Comparison of ENCODE assay signal across 18 cellular contexts in genomic region chr5:32601623-32602295, GRCh38. TPM values are rescaled to one million over a fixed set of nuclear protein-coding genes. Genes with fewer than 3 reads are reported as not detected.
DNase-seq lines count a peak whose midpoint lies in the region; ATAC-seq and TF ChIP-seq lines count a peak whose summit lies in the region.
"Had no signal": no experiment of that assay in that cellular context is flagged by ENCODE, and none has a peak within 500 bp of the region (broad histone marks: within the 10 kb centered on the region; RNA-seq: fewer than 3 reads in every experiment).

No MANE protein-coding gene starts in this region.

- peak overlapping the region; percentile 49 for H3K27ac ChIP-seq in CD4-positive, CD25-positive, alpha-beta regulatory T cell (ENCODE audit: insufficient read depth, low read length, poor library complexity, severe bottlenecking)
- no peak overlapping the region for H3K27ac ChIP-seq in lower lobe of right lung
- H3K27ac ChIP-seq: neutrophil had no signal

- H3K27me3 ChIP-seq in CD4-positive, CD25-positive, alpha-beta regulatory T cell (ENCODE audit: control insufficient read depth, insufficient read depth, low read length) = no peaks in the 10 kb centered on the region
- H3K27me3 ChIP-seq in lower lobe of right lung (ENCODE audit: low read depth) = no peaks in the 10 kb centered on the region
- H3K27me3 ChIP-seq: neutrophil had no signal

- H3K27me3 Mint-ChIP-seq in CD4-positive, CD25-positive, alpha-beta regulatory T cell = no peaks in the 10 kb centered on the region
- no peaks in the 10 kb centered on the region for H3K27me3 Mint-ChIP-seq in activated naive CD8-positive, alpha-beta T cell treated with anti-CD3 and anti-CD28 coated beads, Interleukin-2, amount 50 U/mL, for 24 hours

- intact Hi-C loops in lower lobe of right lung (cut with DNase I) = no loop called here

- no peaks in the 10 kb centered on the region for H3K9me3 Mint-ChIP-seq in CD4-positive, CD25-positive, alpha-beta regulatory T cell
- no peaks in the 10 kb centered on the region for H3K9me3 Mint-ChIP-seq in activated naive CD8-positive, alpha-beta T cell treated with anti-CD3 and anti-CD28 coated beads, Interleukin-2, amount 50 U/mL, for 24 hours

- H3K4me1 ChIP-seq in CD4-positive, CD25-positive, alpha-beta regulatory T cell (ENCODE audit: control insufficient read depth, insufficient read depth, low read length, poor library complexity, severe bottlenecking) = peaks cover 16% of the 10 kb centered on the region
- peaks cover 36% of the 10 kb centered on the region for H3K4me1 ChIP-seq in lower lobe of right lung

- peaks cover 47% of the 10 kb centered on the region for H3K36me3 Mint-ChIP-seq in CD4-positive, CD25-positive, alpha-beta regulatory T cell
- peaks cover 71% of the 10 kb centered on the region for H3K36me3 Mint-ChIP-seq in activated naive CD8-positive, alpha-beta T cell treated with anti-CD3 and anti-CD28 coated beads, Interleukin-2, amount 50 U/mL, for 24 hours (ENCODE audit: low read depth)

- no peak for TF ChIP-seq CTCF in lower lobe of right lung (IDR thresholded peaks at IDR 0.05)

- H3K9me3 ChIP-seq in CD4-positive, CD25-positive, alpha-beta regulatory T cell (ENCODE audit: control insufficient read depth in 2 of 2, low read length in 2 of 2) = no peaks in the 10 kb centered on the region
- no peaks in the 10 kb centered on the region for H3K9me3 ChIP-seq in lower lobe of right lung
- H3K9me3 ChIP-seq: neutrophil, thoracic aorta had no signal

- peaks cover 83% of the 10 kb centered on the region for H3K36me3 ChIP-seq in CD4-positive, CD25-positive, alpha-beta regulatory T cell (ENCODE audit: control insufficient read depth, insufficient read depth, low read length)
- H3K36me3 ChIP-seq in lower lobe of right lung = peaks cover 78% of the 10 kb centered on the region

- H3K27ac Mint-ChIP-seq in CD4-positive, CD25-positive, alpha-beta regulatory T cell = peak overlapping the region in 2 of 3 donors; percentile 11 to 65
- H3K27ac Mint-ChIP-seq in activated naive CD8-positive, alpha-beta T cell treated with anti-CD3 and anti-CD28 coated beads, Interleukin-2, amount 50 U/mL, for 24 hours = peak overlapping the region; percentile 30

- H3K4me3 Mint-ChIP-seq in CD4-positive, CD25-positive, alpha-beta regulatory T cell = peak overlapping the region in 2 of 4 donors; percentile 21 to 43
- no peak overlapping the region for H3K4me3 Mint-ChIP-seq in activated naive CD8-positive, alpha-beta T cell treated with anti-CD3 and anti-CD28 coated beads, Interleukin-2, amount 50 U/mL, for 24 hours

- DNase-seq in CD4-positive, CD25-positive, alpha-beta regulatory T cell = no peak
- peak; percentile 17 for DNase-seq in EH (ENCODE audit: low read depth)
- DNase-seq in activated naive CD8-positive, alpha-beta T cell treated with anti-CD3 and anti-CD28 coated beads, Interleukin-2, amount 50 U/mL, for 24 hours = no peak
- no peak for DNase-seq in left lobe of liver (ENCODE audit: low spot score)
- DNase-seq in lower lobe of right lung = no peak
- DNase-seq in SHP77 (lab: John Stamatoyannopoulos, UW) = no peak
- no peak for DNase-seq in stimulated activated CD4-positive, alpha-beta T cell treated with anti-CD3 and anti-CD28 coated beads, Interleukin-4, amount 100 ng/mL, for 24 hours
- DNase-seq: activated CD4-positive, CD25-positive, alpha-beta regulatory T cell; anterior cingulate cortex; dermis blood vessel endothelial cell; islet precursor cell; NCI-H2029; right cardiac atrium; Right ventricle myocardium superior had no signal

- no peak overlapping the region for H3K4me3 ChIP-seq in CD4-positive, CD25-positive, alpha-beta regulatory T cell (ENCODE audit: low read depth, low read length)
- no peak overlapping the region for H3K4me3 ChIP-seq in lower lobe of right lung
- H3K4me3 ChIP-seq: thoracic aorta had no signal

- ATAC-seq in CD4-positive, CD25-positive, alpha-beta regulatory T cell (ENCODE audit: low read depth in 2 of 2) = no peak
- no peak for ATAC-seq in activated naive CD8-positive, alpha-beta T cell treated with anti-CD3 and anti-CD28 coated beads, Interleukin-2, amount 50 U/mL, for 24 hours
- ATAC-seq in left lobe of liver = peak; percentile 64
- ATAC-seq in GM21423 (IDR thresholded peaks at IDR 0.05; ENCODE audit: unreplicated experiment) = no peak
- no peak for ATAC-seq in lower lobe of right lung
- ATAC-seq: esophagus mucosa, right cardiac atrium had no signal

- H3K4me1 Mint-ChIP-seq in CD4-positive, CD25-positive, alpha-beta regulatory T cell = peaks cover 46 to 68% (median 50%) of the 10 kb centered on the region in 4 donors
- peaks cover 25% of the 10 kb centered on the region for H3K4me1 Mint-ChIP-seq in activated naive CD8-positive, alpha-beta T cell treated with anti-CD3 and anti-CD28 coated beads, Interleukin-2, amount 50 U/mL, for 24 hours

RNA-seq across cellular contexts. Expression of gene SUB1, which starts 16.4 kb away (rescaled TPM):
- total RNA-seq in CD4-positive, CD25-positive, alpha-beta regulatory T cell = 379 TPM
- polyA plus RNA-seq in CD4-positive, CD25-positive, alpha-beta regulatory T cell = 100 to 1,000 TPM; 566 to 848 (median 647) TPM
- 63.4 TPM for total RNA-seq in left lobe of liver
- total RNA-seq in lower lobe of right lung = 119 TPM
